ENCODE assay signal across 24 cellular contexts in genomic region chr10:12572281-12572680, GRCh38.
"Had no signal": no experiment of that assay in that cellular context is flagged by ENCODE, and none has a peak within 500 bp of the region (broad histone marks: within the 10 kb centered on the region; RNA-seq: fewer than 3 reads in every experiment).

No MANE protein-coding gene starts in this region.

- DNase-seq: colonic mucosa; effector CD8-positive, alpha-beta T cell; endodermal cell; foreskin keratinocyte; heart left ventricle; kidney; left lung; mesendoderm; occipital lobe; ovary; posterior cingulate gyrus; psoas muscle; right cardiac atrium; spleen; stimulated activated CD4-positive, alpha-beta T cell treated with anti-CD3 and anti-CD28 coated beads, Interleukin-2, amount 100 ng/mL, for 48 hours; stimulated activated naive CD4-positive, alpha-beta T cell; stimulated activated naive CD8-positive, alpha-beta T cell treated with anti-CD3 and anti-CD28 coated beads, Interleukin-15, amount 100 ng/mL, for 72 hours; transverse colon; upper lobe of right lung; uterus had no signal

- H3K27me3 Mint-ChIP-seq: dendritic cell treated with granulocyte-macrophage colony-stimulating factor and Interleukin-4, amounts not matched to agents 40 ng/mL and 50 ng/mL, for 4 days; stimulated activated naive CD8-positive, alpha-beta T cell treated with anti-CD3 and anti-CD28 coated beads, Interleukin-15, amount 100 ng/mL, for 72 hours had no signal

- H3K4me1 Mint-ChIP-seq: endodermal cell had no signal

- H3K27ac Mint-ChIP-seq: dendritic cell treated with granulocyte-macrophage colony-stimulating factor and Interleukin-4, amounts not matched to agents 40 ng/mL and 50 ng/mL, for 4 days; endodermal cell; nephron had no signal

- H3K4me3 Mint-ChIP-seq: dendritic cell treated with granulocyte-macrophage colony-stimulating factor and Interleukin-4, amounts not matched to agents 40 ng/mL and 50 ng/mL, for 4 days; endodermal cell; nephron; stimulated activated naive CD8-positive, alpha-beta T cell treated with anti-CD3 and anti-CD28 coated beads, Interleukin-15, amount 100 ng/mL, for 72 hours had no signal

- ATAC-seq: esophagus mucosa; foreskin keratinocyte; gastroesophageal sphincter; heart left ventricle; left lung; psoas muscle; right cardiac atrium; stimulated activated naive CD8-positive, alpha-beta T cell treated with anti-CD3 and anti-CD28 coated beads, Interleukin-15, amount 100 ng/mL, for 72 hours; upper lobe of right lung had no signal
